8 cellular contexts compared by ENCODE assay signal in the genomic region with DNA sequence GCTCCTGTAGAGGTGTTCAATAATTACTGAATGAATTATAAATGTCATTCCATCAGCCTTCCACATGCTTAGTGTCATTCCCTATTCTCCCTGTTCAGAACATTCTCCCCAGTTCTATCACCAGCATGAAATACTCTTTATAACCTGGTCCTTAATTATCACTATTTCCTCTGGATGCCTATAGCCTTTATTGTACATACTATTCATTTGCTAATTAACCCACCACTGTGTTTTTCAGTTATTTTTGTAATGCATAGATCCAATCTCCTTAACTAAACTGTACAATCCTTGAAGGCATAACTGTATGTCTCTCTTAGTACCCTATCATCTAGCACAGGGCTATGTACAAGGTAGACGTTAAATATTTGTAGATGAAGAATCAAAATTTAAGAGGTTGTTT. TPM values are rescaled to one million over a fixed set of nuclear protein-coding genes. Genes with fewer than 3 reads are reported as not detected.
DNase-seq lines count a peak whose midpoint lies in the region; ATAC-seq and TF ChIP-seq lines count a peak whose summit lies in the region.

No MANE protein-coding gene starts in this region.

- H3K79me2 ChIP-seq in SK-N-SH (ENCODE audit: insufficient read depth) (no peaks in the 10 kb centered on the region; the same call in 1 of the 2 replicates), MM.1S (ENCODE audit: low read length) (peaks cover 40% of the 10 kb centered on the region), osteoblast (ENCODE audit: insufficient read depth, low read length) (peaks cover 7% of the 10 kb centered on the region)

- H2AFZ ChIP-seq in SK-N-SH (ENCODE audit: low read depth) = peak overlapping the region; percentile 92
- no peak overlapping the region for H2AFZ ChIP-seq in MM.1S (ENCODE audit: low read length)
- H2AFZ ChIP-seq in osteoblast (ENCODE audit: low read length) = no peak overlapping the region

- H3K27ac ChIP-seq in SK-N-SH (ENCODE audit: low read depth in 2 of 2, low read length in 1 of 2) (no peak overlapping the region), MM.1S (ENCODE audit: low read length) (no peak overlapping the region), coronary artery (no peak overlapping the region), osteoblast (ENCODE audit: low read depth, low read length) (no peak overlapping the region)

- H3F3A ChIP-seq in SK-N-SH (replicated peaks; ENCODE audit: insufficient read depth) (no peaks in the 10 kb centered on the region), MM.1S (ENCODE audit: insufficient read depth, low read length) (no peaks in the 10 kb centered on the region)

- peak overlapping the region; percentile 79; the same call in 1 of the 2 replicates for H3K4me2 ChIP-seq in SK-N-SH
- H3K4me2 ChIP-seq in MM.1S (ENCODE audit: low read depth, low read length) = peak overlapping the region; percentile 75
- H3K4me2 ChIP-seq in osteoblast (ENCODE audit: insufficient read depth, low read length) = peak overlapping the region; percentile 74

- POLR2A ChIA-PET in SK-N-SH (lab: Yijun Ruan, JAX) = no interaction called here

- H3K9me2 ChIP-seq in SK-N-SH (no peaks in the 10 kb centered on the region), MM.1S (replicated peaks; ENCODE audit: insufficient read depth, low read length) (no peaks in the 10 kb centered on the region)

- TF ChIP-seq CTCF in SK-N-SH (IDR thresholded peaks at IDR 0.05) (no peak), MM.1S (IDR thresholded peaks at IDR 0.05; ENCODE audit: low read length) (no peak), coronary artery (IDR thresholded peaks at IDR 0.05) (no peak), osteoblast (IDR thresholded peaks at IDR 0.05; ENCODE audit: extremely low read depth, low read depth, low read length) (no peak)

- H3K4me1 ChIP-seq in SK-N-SH (ENCODE audit: control insufficient read depth in 1 of 2, insufficient read depth in 2 of 2, low read depth in 1 of 2, low read length in 1 of 2) = no peaks in the 10 kb centered on the region; a peak in 1 of 4 replicates
- no peaks in the 10 kb centered on the region for H3K4me1 ChIP-seq in MM.1S (ENCODE audit: low read length)
- H3K4me1 ChIP-seq in osteoblast (ENCODE audit: insufficient read depth, low read length) = no peaks in the 10 kb centered on the region

- H3K9me3 ChIP-seq in SK-N-SH (no peaks in the 10 kb centered on the region), MM.1S (replicated peaks; ENCODE audit: insufficient read depth, low read length) (no peaks in the 10 kb centered on the region), osteoblast (ENCODE audit: low read depth, low read length) (no peaks in the 10 kb centered on the region)

- DNase-seq in SK-N-SH = no peak
- no peak for DNase-seq in MM.1S
- DNase-seq in coronary artery (ENCODE audit: low spot score) = no peak
- no peak for DNase-seq in osteoblast (ENCODE audit: insufficient read length, low spot score, missing footprints)
- DNase-seq in DMS153 treated with DMSO at 0.1 percent for 48 hours (lab: John Stamatoyannopoulos, UW; ENCODE audit: unreplicated experiment) = no peak
- no peak for DNase-seq in kidney glomerular epithelial cell (lab: John Stamatoyannopoulos, UW)
- no peak for DNase-seq in cortex of kidney (lab: John Stamatoyannopoulos, UW)

- ATAC-seq in SK-N-SH treated with all-trans-retinoic acid at 6 μM for 48 hours = no peak

- no peaks in the 10 kb centered on the region for H3K27me3 ChIP-seq in SK-N-SH (ENCODE audit: insufficient read depth)
- no peaks in the 10 kb centered on the region for H3K27me3 ChIP-seq in MM.1S (replicated peaks; ENCODE audit: insufficient read depth, low read length)
- H3K27me3 ChIP-seq in osteoblast (ENCODE audit: insufficient read depth, low read length) = no peaks in the 10 kb centered on the region

- no peak for TF ChIP-seq EP300 in SK-N-SH (IDR thresholded peaks at IDR 0.05; ENCODE audit: borderline replicate concordance in 1 of 2, low read depth in 1 of 2, low read length in 1 of 2)

- no peak for TF ChIP-seq RAD21 in SK-N-SH (IDR thresholded peaks at IDR 0.05; ENCODE audit: low read length)

- peaks cover 0 to 2% of the 10 kb centered on the region in 2 experiments for H3K36me3 ChIP-seq in SK-N-SH (replicated peaks in 1 of 2; ENCODE audit: control insufficient read depth in 1 of 2, insufficient read depth in 2 of 2, low read length in 1 of 2)
- H3K36me3 ChIP-seq in MM.1S (replicated peaks; ENCODE audit: insufficient read depth, low read length) = no peaks in the 10 kb centered on the region
- no peaks in the 10 kb centered on the region for H3K36me3 ChIP-seq in osteoblast (ENCODE audit: insufficient read depth, low read length)

- CTCF ChIA-PET in SK-N-SH (lab: Yijun Ruan, JAX) = interaction anchor here (0.7 kb wide), 1 partner anchor 364 kb away, joined by 3 read pairs; no protein-coding TSS in a partner anchor

- WGBS in SK-N-SH (ENCODE audit: low lambda C conversion rate) = 15% methylated on average over 1 of the region's 1 CpG

- H3K4me3 ChIP-seq in SK-N-SH (ENCODE audit: low read depth in 2 of 2, low read length in 1 of 2) (peak overlapping the region in 1 of 2 experiments; percentile 90; a peak in 1 of 4 replicates), MM.1S (ENCODE audit: low read length) (peak overlapping the region; percentile 77; the same call in 1 of the 2 replicates), coronary artery (peak overlapping the region; percentile 76), osteoblast (ENCODE audit: insufficient read depth, low read length) (no peak overlapping the region)

- H3K9ac ChIP-seq in SK-N-SH = no peak overlapping the region
- peak overlapping the region; percentile 75; the same call in 1 of the 2 replicates for H3K9ac ChIP-seq in MM.1S (ENCODE audit: low read length)

- H4K20me1 ChIP-seq in SK-N-SH (ENCODE audit: insufficient read depth) (no peaks in the 10 kb centered on the region), MM.1S (ENCODE audit: insufficient read depth, low read length) (no peaks in the 10 kb centered on the region), osteoblast (ENCODE audit: insufficient read depth, low read length) (no peaks in the 10 kb centered on the region)

TF ChIP-seq in SK-N-SH, 30 proteins besides CTCF, POLR2A, EP300 and RAD21 (continues in another document):
- TF ChIP-seq FOXM1 (IDR thresholded peaks at IDR 0.05; ENCODE audit: low read depth) (no peak), RFX5 (IDR thresholded peaks at IDR 0.05; ENCODE audit: low read length) (no peak), SIN3A (IDR thresholded peaks at IDR 0.05; ENCODE audit: borderline replicate concordance, low read depth, low read length) (no peak), EZH2phosphoT487 (IDR thresholded peaks at IDR 0.05; ENCODE audit: borderline replicate concordance, low read depth) (no peak), TAF1 (IDR thresholded peaks at IDR 0.05; ENCODE audit: borderline replicate concordance, low read depth, low read length) (no peak)
- TF ChIP-seq, protein P1, sequence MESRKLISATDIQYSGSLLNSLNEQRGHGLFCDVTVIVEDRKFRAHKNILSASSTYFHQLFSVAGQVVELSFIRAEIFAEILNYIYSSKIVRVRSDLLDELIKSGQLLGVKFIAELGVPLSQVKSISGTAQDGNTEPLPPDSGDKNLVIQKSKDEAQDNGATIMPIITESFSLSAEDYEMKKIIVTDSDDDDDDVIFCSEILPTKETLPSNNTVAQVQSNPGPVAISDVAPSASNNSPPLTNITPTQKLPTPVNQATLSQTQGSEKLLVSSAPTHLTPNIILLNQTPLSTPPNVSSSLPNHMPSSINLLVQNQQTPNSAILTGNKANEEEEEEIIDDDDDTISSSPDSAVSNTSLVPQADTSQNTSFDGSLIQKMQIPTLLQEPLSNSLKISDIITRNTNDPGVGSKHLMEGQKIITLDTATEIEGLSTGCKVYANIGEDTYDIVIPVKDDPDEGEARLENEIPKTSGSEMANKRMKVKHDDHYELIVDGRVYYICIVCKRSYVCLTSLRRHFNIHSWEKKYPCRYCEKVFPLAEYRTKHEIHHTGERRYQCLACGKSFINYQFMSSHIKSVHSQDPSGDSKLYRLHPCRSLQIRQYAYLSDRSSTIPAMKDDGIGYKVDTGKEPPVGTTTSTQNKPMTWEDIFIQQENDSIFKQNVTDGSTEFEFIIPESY (IDR thresholded peaks at IDR 0.05; ENCODE audit: borderline replicate concordance, low read depth) = no peak
- TF ChIP-seq, protein P2, sequence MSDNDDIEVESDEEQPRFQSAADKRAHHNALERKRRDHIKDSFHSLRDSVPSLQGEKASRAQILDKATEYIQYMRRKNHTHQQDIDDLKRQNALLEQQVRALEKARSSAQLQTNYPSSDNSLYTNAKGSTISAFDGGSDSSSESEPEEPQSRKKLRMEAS (IDR thresholded peaks at IDR 0.05; ENCODE audit: low read depth) = no peak

TF ChIP-seq in SK-N-SH treated with all-trans-retinoic acid at 6 μM for 48 hours, 23 proteins besides CTCF, POLR2A, EP300 and RAD21 (continues in another document):
- TF ChIP-seq, protein P3, sequence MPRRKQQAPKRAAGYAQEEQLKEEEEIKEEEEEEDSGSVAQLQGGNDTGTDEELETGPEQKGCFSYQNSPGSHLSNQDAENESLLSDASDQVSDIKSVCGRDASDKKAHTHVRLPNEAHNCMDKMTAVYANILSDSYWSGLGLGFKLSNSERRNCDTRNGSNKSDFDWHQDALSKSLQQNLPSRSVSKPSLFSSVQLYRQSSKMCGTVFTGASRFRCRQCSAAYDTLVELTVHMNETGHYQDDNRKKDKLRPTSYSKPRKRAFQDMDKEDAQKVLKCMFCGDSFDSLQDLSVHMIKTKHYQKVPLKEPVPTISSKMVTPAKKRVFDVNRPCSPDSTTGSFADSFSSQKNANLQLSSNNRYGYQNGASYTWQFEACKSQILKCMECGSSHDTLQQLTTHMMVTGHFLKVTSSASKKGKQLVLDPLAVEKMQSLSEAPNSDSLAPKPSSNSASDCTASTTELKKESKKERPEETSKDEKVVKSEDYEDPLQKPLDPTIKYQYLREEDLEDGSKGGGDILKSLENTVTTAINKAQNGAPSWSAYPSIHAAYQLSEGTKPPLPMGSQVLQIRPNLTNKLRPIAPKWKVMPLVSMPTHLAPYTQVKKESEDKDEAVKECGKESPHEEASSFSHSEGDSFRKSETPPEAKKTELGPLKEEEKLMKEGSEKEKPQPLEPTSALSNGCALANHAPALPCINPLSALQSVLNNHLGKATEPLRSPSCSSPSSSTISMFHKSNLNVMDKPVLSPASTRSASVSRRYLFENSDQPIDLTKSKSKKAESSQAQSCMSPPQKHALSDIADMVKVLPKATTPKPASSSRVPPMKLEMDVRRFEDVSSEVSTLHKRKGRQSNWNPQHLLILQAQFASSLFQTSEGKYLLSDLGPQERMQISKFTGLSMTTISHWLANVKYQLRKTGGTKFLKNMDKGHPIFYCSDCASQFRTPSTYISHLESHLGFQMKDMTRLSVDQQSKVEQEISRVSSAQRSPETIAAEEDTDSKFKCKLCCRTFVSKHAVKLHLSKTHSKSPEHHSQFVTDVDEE (CRISPR knock-in tag; IDR thresholded peaks at IDR 0.05) = no peak
- no peak for TF ChIP-seq ZNF70 (CRISPR knock-in tag; IDR thresholded peaks at IDR 0.05)
- TF ChIP-seq RARB (CRISPR knock-in tag; IDR thresholded peaks at IDR 0.05) = no peak

RNA-seq across cellular contexts. Expression of a gene that starts 1.2 kb away (rescaled TPM):
- 19.3 and 20.4 TPM in 2 replicates for polyA plus RNA-seq in SK-N-SH (2012; rRNA removed)
- 14.4 and 14.7 TPM in 2 replicates for polyA plus RNA-seq in SK-N-SH (2012; cell fraction: cytosol; rRNA removed)
- polyA plus RNA-seq in SK-N-SH (2012; cell fraction: nucleus; rRNA removed) = 38.1 and 49.9 TPM in 2 replicates
- 28.2 and 30.4 TPM in 2 replicates for total RNA-seq in osteoblast
